ENCODE assay signal across 8 cellular contexts in genomic region chr19:4473708-4474503, GRCh38. TPM values are rescaled to one million over a fixed set of nuclear protein-coding genes. Genes with fewer than 3 reads are reported as not detected.
DNase-seq lines count a peak whose midpoint lies in the region; ATAC-seq and TF ChIP-seq lines count a peak whose summit lies in the region.

No MANE protein-coding gene starts in this region.

- no peaks in the 10 kb centered on the region for H3K4me1 ChIP-seq in SJCRH30

- DNase-seq in GM06990 (ENCODE audit: extremely low read depth, insufficient read length) = no peak
- no peak for DNase-seq in SJCRH30
- no peak for DNase-seq in epithelial cell of proximal tubule (ENCODE audit: low read depth)
- DNase-seq in skeletal muscle cell (ENCODE audit: low read depth) = no peak
- DNase-seq in SIG-M5 (lab: John Stamatoyannopoulos, UW) = no peak
- DNase-seq in NCI-H1417 treated with DMSO at 0.1 percent for 48 hours (lab: John Stamatoyannopoulos, UW) = no peak
- no peak for DNase-seq in NCI-H2107 treated with DMSO at 0.1 percent for 48 hours (lab: John Stamatoyannopoulos, UW; ENCODE audit: unreplicated experiment)

- H3K27ac ChIP-seq in SJCRH30 = no peak overlapping the region

- TF ChIP-seq CTCF in GM06990 (IDR thresholded peaks at IDR 0.05; ENCODE audit: insufficient read depth, low read length, poor library complexity, severe bottlenecking) = no peak
- no peak for TF ChIP-seq CTCF in epithelial cell of proximal tubule (conservative IDR thresholded peaks at IDR 0.05; ENCODE audit: low read depth, low read length)

- H3K27me3 ChIP-seq in GM06990 (replicated peaks; ENCODE audit: control insufficient read depth, insufficient read depth, low read length) (no peaks in the 10 kb centered on the region), SJCRH30 (no peaks in the 10 kb centered on the region)

- no peaks in the 10 kb centered on the region for H3K9me3 ChIP-seq in SJCRH30 (replicated peaks)

- no peak for ATAC-seq in GM18498 (IDR thresholded peaks at IDR 0.05; ENCODE audit: unreplicated experiment)

- H3K4me3 ChIP-seq in GM06990 (replicated peaks; ENCODE audit: low read depth, low read length) = peak overlapping the region; percentile 82
- 0 out of 2 replicates have a peak overlapping the region, but pooled peaks have one; percentile 9 for H3K4me3 ChIP-seq in SJCRH30
- peak overlapping the region; percentile 81 for H3K4me3 ChIP-seq in epithelial cell of proximal tubule (ENCODE audit: low read depth, low read length)
- peak overlapping the region; percentile 98 for H3K4me3 ChIP-seq in skeletal muscle cell (ENCODE audit: low read depth, low read length)

- H3K36me3 ChIP-seq in GM06990 (ENCODE audit: control insufficient read depth, insufficient read depth, low read length) (peaks cover 2% of the 10 kb centered on the region), SJCRH30 (peaks cover 10% of the 10 kb centered on the region; the same call in 1 of the 2 replicates)

RNA-seq across cellular contexts. Expression of gene HDGFL2, which starts 1.8 kb away (rescaled TPM):
- 61.5 and 64.4 TPM in 2 replicates for total RNA-seq in SJCRH30 (2014; rRNA removed; shearing (Covaris generic))
- total RNA-seq in epithelial cell of proximal tubule = 91.8 and 93.8 TPM in 2 replicates

RNA-seq across cellular contexts. Expression of gene UBXN6, which starts 16.3 kb away (rescaled TPM):
- total RNA-seq in SJCRH30 (2014; rRNA removed; shearing (Covaris generic)) = 37.9 and 41.4 TPM in 2 replicates
- 40.9 and 62.4 TPM in 2 replicates for total RNA-seq in epithelial cell of proximal tubule

RNA-seq across cellular contexts. Expression of gene PLIN4, which starts 44.4 kb away (rescaled TPM):
- total RNA-seq in SJCRH30 (2014; rRNA removed; shearing (Covaris generic)) = 0.16 and 0.18 TPM in 2 replicates
- not detected in 2 replicates for total RNA-seq in epithelial cell of proximal tubule

Comparison
In these comparisons a context has a peak if more than half of its experiments do, and no peak if none do; other contexts are left out.
1. H3K4me3 ChIP-seq: peak in every context shown above with its lines; median percentile 98 in skeletal muscle cell; 82 in GM06990; 81 in epithelial cell of proximal tubule; 9 in SJCRH30.